Comparison of ENCODE assay signal across 1 cellular context in the genomic region with DNA sequence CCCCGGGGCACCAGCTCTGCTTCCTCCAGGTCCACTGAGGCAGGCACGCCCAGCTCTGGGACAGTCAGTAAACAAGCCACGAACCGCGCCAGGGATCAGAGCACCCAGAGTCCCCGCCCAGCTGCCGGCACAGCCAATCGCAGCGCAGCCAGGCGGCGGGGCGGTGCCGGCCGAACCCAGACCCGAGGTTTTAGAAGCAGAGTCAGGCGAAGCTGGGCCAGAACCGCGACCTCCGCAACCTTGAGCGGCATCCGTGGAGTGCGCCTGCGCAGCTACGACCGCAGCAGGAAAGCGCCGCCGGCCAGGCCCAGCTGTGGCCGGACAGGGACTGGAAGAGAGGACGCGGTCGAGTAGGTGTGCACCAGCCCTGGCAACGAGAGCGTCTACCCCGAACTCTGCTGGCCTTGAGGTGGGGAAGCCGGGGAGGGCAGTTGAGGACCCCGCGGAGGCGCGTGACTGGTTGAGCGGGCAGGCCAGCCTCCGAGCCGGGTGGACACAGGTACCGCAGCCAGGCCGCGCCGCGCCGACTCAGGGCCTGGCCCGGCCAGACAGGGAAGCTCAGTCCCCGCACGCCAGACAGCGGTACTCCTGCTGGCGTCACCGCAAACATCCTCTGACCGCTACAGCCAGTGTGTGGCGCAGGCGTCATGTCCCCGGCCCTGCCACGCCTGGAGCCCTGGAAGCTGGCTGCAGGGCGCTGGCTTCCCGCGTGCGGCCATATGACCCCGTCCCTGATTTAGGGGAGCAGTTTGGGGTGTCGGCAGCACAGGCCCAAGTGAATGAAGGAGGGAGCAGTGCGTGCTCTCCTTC.
TF ChIP-seq lines count a peak whose summit lies in the region.

A gene (plus strand): TSS at position 220 of the 810 bp plus-strand sequence. CDS start 1,485 bp downstream, outside the sequence.

TF ChIP-seq in WTC11, 78 proteins besides CTCF, POLR2A, EP300 and RAD21 (continued from another document):
- TF ChIP-seq, protein P1, sequence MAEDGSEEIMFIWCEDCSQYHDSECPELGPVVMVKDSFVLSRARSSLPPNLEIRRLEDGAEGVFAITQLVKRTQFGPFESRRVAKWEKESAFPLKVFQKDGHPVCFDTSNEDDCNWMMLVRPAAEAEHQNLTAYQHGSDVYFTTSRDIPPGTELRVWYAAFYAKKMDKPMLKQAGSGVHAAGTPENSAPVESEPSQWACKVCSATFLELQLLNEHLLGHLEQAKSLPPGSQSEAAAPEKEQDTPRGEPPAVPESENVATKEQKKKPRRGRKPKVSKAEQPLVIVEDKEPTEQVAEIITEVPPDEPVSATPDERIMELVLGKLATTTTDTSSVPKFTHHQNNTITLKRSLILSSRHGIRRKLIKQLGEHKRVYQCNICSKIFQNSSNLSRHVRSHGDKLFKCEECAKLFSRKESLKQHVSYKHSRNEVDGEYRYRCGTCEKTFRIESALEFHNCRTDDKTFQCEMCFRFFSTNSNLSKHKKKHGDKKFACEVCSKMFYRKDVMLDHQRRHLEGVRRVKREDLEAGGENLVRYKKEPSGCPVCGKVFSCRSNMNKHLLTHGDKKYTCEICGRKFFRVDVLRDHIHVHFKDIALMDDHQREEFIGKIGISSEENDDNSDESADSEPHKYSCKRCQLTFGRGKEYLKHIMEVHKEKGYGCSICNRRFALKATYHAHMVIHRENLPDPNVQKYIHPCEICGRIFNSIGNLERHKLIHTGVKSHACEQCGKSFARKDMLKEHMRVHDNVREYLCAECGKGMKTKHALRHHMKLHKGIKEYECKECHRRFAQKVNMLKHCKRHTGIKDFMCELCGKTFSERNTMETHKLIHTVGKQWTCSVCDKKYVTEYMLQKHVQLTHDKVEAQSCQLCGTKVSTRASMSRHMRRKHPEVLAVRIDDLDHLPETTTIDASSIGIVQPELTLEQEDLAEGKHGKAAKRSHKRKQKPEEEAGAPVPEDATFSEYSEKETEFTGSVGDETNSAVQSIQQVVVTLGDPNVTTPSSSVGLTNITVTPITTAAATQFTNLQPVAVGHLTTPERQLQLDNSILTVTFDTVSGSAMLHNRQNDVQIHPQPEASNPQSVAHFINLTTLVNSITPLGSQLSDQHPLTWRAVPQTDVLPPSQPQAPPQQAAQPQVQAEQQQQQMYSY (CRISPR knock-in tag; IDR thresholded peaks at IDR 0.05): 0 out of 2 replicates have a peak, but pooled peaks have one; percentile 36
- TF ChIP-seq KAT7 (CRISPR knock-in tag; IDR thresholded peaks at IDR 0.05; ENCODE audit: borderline replicate concordance) (peak; percentile 39; the same call in 1 of the 2 replicates), TP53 (CRISPR knock-in tag; IDR thresholded peaks at IDR 0.05) (peak; percentile 81; the same call in 1 of the 2 replicates), SMAD3 (CRISPR knock-in tag; IDR thresholded peaks at IDR 0.05; ENCODE audit: borderline replicate concordance) (peak; percentile 65; the same call in 1 of the 2 replicates), ESRRA (CRISPR knock-in tag; IDR thresholded peaks at IDR 0.05; ENCODE audit: borderline replicate concordance) (peak; percentile 88; the same call in 1 of the 2 replicates), FOXK1 (CRISPR knock-in tag; IDR thresholded peaks at IDR 0.05) (peak; percentile 73), ETV6 (CRISPR knock-in tag; IDR thresholded peaks at IDR 0.05) (peak; percentile 78), RELA (CRISPR knock-in tag; IDR thresholded peaks at IDR 0.05; ENCODE audit: borderline replicate concordance) (0 out of 2 replicates have a peak, but pooled peaks have one; percentile 48), NFE2L1 (CRISPR knock-in tag; IDR thresholded peaks at IDR 0.05) (0 out of 2 replicates have a peak, but pooled peaks have one; percentile 43), SP1 (CRISPR knock-in tag; conservative IDR thresholded peaks at IDR 0.05) (peak; percentile 55), TEAD1 (CRISPR knock-in tag; IDR thresholded peaks at IDR 0.05) (0 out of 2 replicates have a peak, but pooled peaks have one; percentile 32), ZNF423 (CRISPR knock-in tag; IDR thresholded peaks at IDR 0.05) (no peak), ZNF416 (CRISPR knock-in tag; IDR thresholded peaks at IDR 0.05) (0 out of 2 replicates have a peak, but pooled peaks have one; percentile 49), SMAD4 (CRISPR knock-in tag; IDR thresholded peaks at IDR 0.05) (no peak), ZNF396 (CRISPR knock-in tag; IDR thresholded peaks at IDR 0.05; ENCODE audit: borderline replicate concordance) (no peak), FOXJ3 (CRISPR knock-in tag; IDR thresholded peaks at IDR 0.05; ENCODE audit: borderline replicate concordance) (no peak), CBFB (CRISPR knock-in tag; IDR thresholded peaks at IDR 0.05; ENCODE audit: low read depth) (peak; percentile 66; the same call in 1 of the 2 replicates), ZNF219 (CRISPR knock-in tag; IDR thresholded peaks at IDR 0.05; ENCODE audit: borderline replicate concordance) (no peak), RORB (CRISPR knock-in tag; IDR thresholded peaks at IDR 0.05) (no peak)
- TF ChIP-seq, protein P2, sequence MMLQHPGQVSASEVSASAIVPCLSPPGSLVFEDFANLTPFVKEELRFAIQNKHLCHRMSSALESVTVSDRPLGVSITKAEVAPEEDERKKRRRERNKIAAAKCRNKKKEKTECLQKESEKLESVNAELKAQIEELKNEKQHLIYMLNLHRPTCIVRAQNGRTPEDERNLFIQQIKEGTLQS (CRISPR knock-in tag; conservative IDR thresholded peaks at IDR 0.05): no peak
- TF ChIP-seq, protein P3, sequence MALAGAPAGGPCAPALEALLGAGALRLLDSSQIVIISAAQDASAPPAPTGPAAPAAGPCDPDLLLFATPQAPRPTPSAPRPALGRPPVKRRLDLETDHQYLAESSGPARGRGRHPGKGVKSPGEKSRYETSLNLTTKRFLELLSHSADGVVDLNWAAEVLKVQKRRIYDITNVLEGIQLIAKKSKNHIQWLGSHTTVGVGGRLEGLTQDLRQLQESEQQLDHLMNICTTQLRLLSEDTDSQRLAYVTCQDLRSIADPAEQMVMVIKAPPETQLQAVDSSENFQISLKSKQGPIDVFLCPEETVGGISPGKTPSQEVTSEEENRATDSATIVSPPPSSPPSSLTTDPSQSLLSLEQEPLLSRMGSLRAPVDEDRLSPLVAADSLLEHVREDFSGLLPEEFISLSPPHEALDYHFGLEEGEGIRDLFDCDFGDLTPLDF (CRISPR knock-in tag; IDR thresholded peaks at IDR 0.05): 0 out of 2 replicates have a peak, but pooled peaks have one; percentile 36
- TF ChIP-seq, protein P4, sequence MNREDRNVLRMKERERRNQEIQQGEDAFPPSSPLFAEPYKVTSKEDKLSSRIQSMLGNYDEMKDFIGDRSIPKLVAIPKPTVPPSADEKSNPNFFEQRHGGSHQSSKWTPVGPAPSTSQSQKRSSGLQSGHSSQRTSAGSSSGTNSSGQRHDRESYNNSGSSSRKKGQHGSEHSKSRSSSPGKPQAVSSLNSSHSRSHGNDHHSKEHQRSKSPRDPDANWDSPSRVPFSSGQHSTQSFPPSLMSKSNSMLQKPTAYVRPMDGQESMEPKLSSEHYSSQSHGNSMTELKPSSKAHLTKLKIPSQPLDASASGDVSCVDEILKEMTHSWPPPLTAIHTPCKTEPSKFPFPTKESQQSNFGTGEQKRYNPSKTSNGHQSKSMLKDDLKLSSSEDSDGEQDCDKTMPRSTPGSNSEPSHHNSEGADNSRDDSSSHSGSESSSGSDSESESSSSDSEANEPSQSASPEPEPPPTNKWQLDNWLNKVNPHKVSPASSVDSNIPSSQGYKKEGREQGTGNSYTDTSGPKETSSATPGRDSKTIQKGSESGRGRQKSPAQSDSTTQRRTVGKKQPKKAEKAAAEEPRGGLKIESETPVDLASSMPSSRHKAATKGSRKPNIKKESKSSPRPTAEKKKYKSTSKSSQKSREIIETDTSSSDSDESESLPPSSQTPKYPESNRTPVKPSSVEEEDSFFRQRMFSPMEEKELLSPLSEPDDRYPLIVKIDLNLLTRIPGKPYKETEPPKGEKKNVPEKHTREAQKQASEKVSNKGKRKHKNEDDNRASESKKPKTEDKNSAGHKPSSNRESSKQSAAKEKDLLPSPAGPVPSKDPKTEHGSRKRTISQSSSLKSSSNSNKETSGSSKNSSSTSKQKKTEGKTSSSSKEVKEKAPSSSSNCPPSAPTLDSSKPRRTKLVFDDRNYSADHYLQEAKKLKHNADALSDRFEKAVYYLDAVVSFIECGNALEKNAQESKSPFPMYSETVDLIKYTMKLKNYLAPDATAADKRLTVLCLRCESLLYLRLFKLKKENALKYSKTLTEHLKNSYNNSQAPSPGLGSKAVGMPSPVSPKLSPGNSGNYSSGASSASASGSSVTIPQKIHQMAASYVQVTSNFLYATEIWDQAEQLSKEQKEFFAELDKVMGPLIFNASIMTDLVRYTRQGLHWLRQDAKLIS (CRISPR knock-in tag; IDR thresholded peaks at IDR 0.05; ENCODE audit: borderline replicate concordance): peak; percentile 88; the same call in 1 of the 2 replicates
- TF ChIP-seq, protein P5, sequence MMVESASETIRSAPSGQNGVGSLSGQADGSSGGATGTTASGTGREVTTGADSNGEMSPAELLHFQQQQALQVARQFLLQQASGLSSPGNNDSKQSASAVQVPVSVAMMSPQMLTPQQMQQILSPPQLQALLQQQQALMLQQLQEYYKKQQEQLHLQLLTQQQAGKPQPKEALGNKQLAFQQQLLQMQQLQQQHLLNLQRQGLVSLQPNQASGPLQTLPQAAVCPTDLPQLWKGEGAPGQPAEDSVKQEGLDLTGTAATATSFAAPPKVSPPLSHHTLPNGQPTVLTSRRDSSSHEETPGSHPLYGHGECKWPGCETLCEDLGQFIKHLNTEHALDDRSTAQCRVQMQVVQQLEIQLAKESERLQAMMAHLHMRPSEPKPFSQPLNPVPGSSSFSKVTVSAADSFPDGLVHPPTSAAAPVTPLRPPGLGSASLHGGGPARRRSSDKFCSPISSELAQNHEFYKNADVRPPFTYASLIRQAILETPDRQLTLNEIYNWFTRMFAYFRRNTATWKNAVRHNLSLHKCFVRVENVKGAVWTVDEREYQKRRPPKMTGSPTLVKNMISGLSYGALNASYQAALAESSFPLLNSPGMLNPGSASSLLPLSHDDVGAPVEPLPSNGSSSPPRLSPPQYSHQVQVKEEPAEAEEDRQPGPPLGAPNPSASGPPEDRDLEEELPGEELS (CRISPR knock-in tag; IDR thresholded peaks at IDR 0.05): peak; percentile 79
- TF ChIP-seq, protein P6, sequence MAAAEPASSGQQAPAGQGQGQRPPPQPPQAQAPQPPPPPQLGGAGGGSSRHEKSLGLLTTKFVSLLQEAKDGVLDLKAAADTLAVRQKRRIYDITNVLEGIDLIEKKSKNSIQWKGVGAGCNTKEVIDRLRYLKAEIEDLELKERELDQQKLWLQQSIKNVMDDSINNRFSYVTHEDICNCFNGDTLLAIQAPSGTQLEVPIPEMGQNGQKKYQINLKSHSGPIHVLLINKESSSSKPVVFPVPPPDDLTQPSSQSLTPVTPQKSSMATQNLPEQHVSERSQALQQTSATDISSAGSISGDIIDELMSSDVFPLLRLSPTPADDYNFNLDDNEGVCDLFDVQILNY (CRISPR knock-in tag; IDR thresholded peaks at IDR 0.05): 0 out of 2 replicates have a peak, but pooled peaks have one; percentile 37
- TF ChIP-seq, protein P7, sequence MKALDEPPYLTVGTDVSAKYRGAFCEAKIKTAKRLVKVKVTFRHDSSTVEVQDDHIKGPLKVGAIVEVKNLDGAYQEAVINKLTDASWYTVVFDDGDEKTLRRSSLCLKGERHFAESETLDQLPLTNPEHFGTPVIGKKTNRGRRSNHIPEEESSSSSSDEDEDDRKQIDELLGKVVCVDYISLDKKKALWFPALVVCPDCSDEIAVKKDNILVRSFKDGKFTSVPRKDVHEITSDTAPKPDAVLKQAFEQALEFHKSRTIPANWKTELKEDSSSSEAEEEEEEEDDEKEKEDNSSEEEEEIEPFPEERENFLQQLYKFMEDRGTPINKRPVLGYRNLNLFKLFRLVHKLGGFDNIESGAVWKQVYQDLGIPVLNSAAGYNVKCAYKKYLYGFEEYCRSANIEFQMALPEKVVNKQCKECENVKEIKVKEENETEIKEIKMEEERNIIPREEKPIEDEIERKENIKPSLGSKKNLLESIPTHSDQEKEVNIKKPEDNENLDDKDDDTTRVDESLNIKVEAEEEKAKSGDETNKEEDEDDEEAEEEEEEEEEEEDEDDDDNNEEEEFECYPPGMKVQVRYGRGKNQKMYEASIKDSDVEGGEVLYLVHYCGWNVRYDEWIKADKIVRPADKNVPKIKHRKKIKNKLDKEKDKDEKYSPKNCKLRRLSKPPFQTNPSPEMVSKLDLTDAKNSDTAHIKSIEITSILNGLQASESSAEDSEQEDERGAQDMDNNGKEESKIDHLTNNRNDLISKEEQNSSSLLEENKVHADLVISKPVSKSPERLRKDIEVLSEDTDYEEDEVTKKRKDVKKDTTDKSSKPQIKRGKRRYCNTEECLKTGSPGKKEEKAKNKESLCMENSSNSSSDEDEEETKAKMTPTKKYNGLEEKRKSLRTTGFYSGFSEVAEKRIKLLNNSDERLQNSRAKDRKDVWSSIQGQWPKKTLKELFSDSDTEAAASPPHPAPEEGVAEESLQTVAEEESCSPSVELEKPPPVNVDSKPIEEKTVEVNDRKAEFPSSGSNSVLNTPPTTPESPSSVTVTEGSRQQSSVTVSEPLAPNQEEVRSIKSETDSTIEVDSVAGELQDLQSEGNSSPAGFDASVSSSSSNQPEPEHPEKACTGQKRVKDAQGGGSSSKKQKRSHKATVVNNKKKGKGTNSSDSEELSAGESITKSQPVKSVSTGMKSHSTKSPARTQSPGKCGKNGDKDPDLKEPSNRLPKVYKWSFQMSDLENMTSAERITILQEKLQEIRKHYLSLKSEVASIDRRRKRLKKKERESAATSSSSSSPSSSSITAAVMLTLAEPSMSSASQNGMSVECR (CRISPR knock-in tag; IDR thresholded peaks at IDR 0.05; ENCODE audit: borderline replicate concordance): 0 out of 2 replicates have a peak, but pooled peaks have one; percentile 35
- TF ChIP-seq, protein P8, sequence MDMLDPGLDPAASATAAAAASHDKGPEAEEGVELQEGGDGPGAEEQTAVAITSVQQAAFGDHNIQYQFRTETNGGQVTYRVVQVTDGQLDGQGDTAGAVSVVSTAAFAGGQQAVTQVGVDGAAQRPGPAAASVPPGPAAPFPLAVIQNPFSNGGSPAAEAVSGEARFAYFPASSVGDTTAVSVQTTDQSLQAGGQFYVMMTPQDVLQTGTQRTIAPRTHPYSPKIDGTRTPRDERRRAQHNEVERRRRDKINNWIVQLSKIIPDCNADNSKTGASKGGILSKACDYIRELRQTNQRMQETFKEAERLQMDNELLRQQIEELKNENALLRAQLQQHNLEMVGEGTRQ (CRISPR knock-in tag; IDR thresholded peaks at IDR 0.05): peak; percentile 16; the same call in 1 of the 2 replicates
